ENCODE assay signal across 9 cellular contexts in the genomic region with DNA sequence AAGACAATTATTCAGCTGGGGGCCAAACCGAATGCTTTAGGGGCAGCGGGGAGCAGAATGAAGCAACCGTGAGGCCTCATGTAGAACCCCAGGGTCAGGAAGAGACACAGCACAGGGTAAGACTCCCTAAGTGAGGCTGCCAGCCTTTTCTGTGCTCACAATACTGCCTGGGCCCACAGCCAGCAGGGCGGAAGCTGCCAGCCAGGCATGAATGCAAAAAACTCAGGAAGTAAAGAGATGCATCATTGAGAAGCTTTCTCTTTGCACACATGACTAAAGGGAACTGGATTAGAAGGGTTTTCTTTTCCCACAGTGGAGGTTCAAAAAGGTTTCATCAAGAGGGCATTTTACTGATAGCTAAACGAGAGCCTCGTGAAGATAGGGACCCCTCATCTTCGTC. TPM values are rescaled to one million over a fixed set of nuclear protein-coding genes. Genes with fewer than 3 reads are reported as not detected.
DNase-seq lines count a peak whose midpoint lies in the region; ATAC-seq and TF ChIP-seq lines count a peak whose summit lies in the region.
"Had no signal": no experiment of that assay in that cellular context is flagged by ENCODE, and none has a peak within 500 bp of the region (broad histone marks: within the 10 kb centered on the region; RNA-seq: fewer than 3 reads in every experiment).

No MANE protein-coding gene starts in this region.

- intact Hi-C loops in PC-9 (cut with micrococcal nuclease; ENCODE audit: unreplicated experiment), result loop anchor here (10.0 kb wide), 1 partner anchor 46 kb away; no protein-coding TSS in a partner anchor

- no peak overlapping the region for H3K4me2 ChIP-seq in PC-9
- H3K4me2 ChIP-seq in parathyroid adenoma (ENCODE audit: low read length), result peak overlapping the region; percentile 44

- H3K4me1 ChIP-seq in PC-9 (replicated peaks; ENCODE audit: insufficient read depth) (peaks cover 14% of the 10 kb centered on the region), parathyroid adenoma (peaks cover 7% of the 10 kb centered on the region), HAP-1 (no peaks in the 10 kb centered on the region)

- H3K79me2 ChIP-seq in PC-9 (ENCODE audit: low read depth) (no peaks in the 10 kb centered on the region), parathyroid adenoma (no peaks in the 10 kb centered on the region)

- H2AFZ ChIP-seq in PC-9 (no peak overlapping the region), parathyroid adenoma (peak overlapping the region; percentile 33)

- POLR2A ChIA-PET in PC-9 (lab: Charles Lee; ENCODE audit: unreplicated experiment), result interaction anchor here (0.6 to 0.7 kb wide), 2 partner anchors 11 to 12 kb away, joined by 5 read pairs; no protein-coding TSS in a partner anchor

- H3K4me3 ChIP-seq in PC-9, result no peak overlapping the region
- no peak overlapping the region for H3K4me3 ChIP-seq in fibroblast of mammary gland (ENCODE audit: control insufficient read depth, low read depth, low read length)
- H3K4me3 ChIP-seq in parathyroid adenoma (ENCODE audit: low read depth, low read length), result no peak overlapping the region
- no peak overlapping the region for H3K4me3 ChIP-seq in HAP-1

- H3K36me3 ChIP-seq in PC-9 (ENCODE audit: low read depth) (no peaks in the 10 kb centered on the region), parathyroid adenoma (ENCODE audit: control insufficient read depth, insufficient read depth, low read length) (no peaks in the 10 kb centered on the region), HAP-1 (replicated peaks) (no peaks in the 10 kb centered on the region)

- no peak overlapping the region for H3K9ac ChIP-seq in parathyroid adenoma

- no peaks in the 10 kb centered on the region for H4K20me1 ChIP-seq in PC-9 (ENCODE audit: insufficient read depth)

- H3K9me3 ChIP-seq in PC-9 (ENCODE audit: insufficient read depth, low read depth) (no peaks in the 10 kb centered on the region), parathyroid adenoma (ENCODE audit: control insufficient read depth, low read length) (no peaks in the 10 kb centered on the region), HAP-1 (no peaks in the 10 kb centered on the region)

- H3K27me3 ChIP-seq in PC-9 (ENCODE audit: insufficient read depth, low read depth) (no peaks in the 10 kb centered on the region), parathyroid adenoma (ENCODE audit: control insufficient read depth, insufficient read depth, low read length) (no peaks in the 10 kb centered on the region), HAP-1 (ENCODE audit: low read depth) (peaks cover 100% of the 10 kb centered on the region)

- peak overlapping the region; percentile 14; the same call in 1 of the 2 replicates for H3K27ac ChIP-seq in PC-9
- H3K27ac ChIP-seq in parathyroid adenoma, result no peak overlapping the region

- CTCF ChIA-PET in PC-9 (lab: Charles Lee), result interaction anchor here (0.5 kb wide), 1 partner anchor 421 kb away, joined by 5 read pairs; no protein-coding TSS in a partner anchor

- DNase-seq in EL, result peak; percentile 70
- DNase-seq in PC-9, result peak; percentile 39 to 44
- peak; percentile 56 for DNase-seq in fibroblast of mammary gland (ENCODE audit: low read depth)
- DNase-seq in NAMALWA (ENCODE audit: low spot score), result no peak
- no peak for DNase-seq in NCI-H1930 (lab: John Stamatoyannopoulos, UW)
- DNase-seq in HAP-1 (ENCODE audit: low spot score in 2 of 2), result no peak

- H3F3A ChIP-seq in PC-9 (ENCODE audit: insufficient read depth, low read depth), result no peaks in the 10 kb centered on the region

- BruUV-seq in PC-9 (replicated peaks; lab: Mats Ljungman, UMichigan), result no TSS peak

- no peaks in the 10 kb centered on the region for H3K9me2 ChIP-seq in PC-9 (ENCODE audit: insufficient read depth)

- no peak for ATAC-seq in HG02642 (IDR thresholded peaks at IDR 0.05; ENCODE audit: poor library complexity, unreplicated experiment)
- ATAC-seq: HCT116 had no signal

- in situ Hi-C loops in HAP-1 (cut with MboI; ENCODE audit: low sequenced_read_pairs), result no loop called here

- TF ChIP-seq CTCF in PC-9 (conservative IDR thresholded peaks at IDR 0.05) (no peak), fibroblast of mammary gland (conservative IDR thresholded peaks at IDR 0.05; ENCODE audit: control insufficient read depth, insufficient read depth, low read depth, low read length) (no peak), parathyroid adenoma (IDR thresholded peaks at IDR 0.05) (no peak)

RNA-seq across cellular contexts. Expression of gene CA12, which starts 33.3 kb away (rescaled TPM):
- 3.8 and 4.6 TPM in 2 replicates for total RNA-seq in PC-9 (2021)

Comparison
In these comparisons a context has a peak if more than half of its experiments do, and no peak if none do; other contexts are left out.
1. DNase-seq: peak in EL (single experiment), PC-9 (2 of 2) and fibroblast of mammary gland (single experiment); none in NAMALWA (single experiment), NCI-H1930 (0 of 2) and HAP-1 (0 of 2).